In the genomic region with DNA sequence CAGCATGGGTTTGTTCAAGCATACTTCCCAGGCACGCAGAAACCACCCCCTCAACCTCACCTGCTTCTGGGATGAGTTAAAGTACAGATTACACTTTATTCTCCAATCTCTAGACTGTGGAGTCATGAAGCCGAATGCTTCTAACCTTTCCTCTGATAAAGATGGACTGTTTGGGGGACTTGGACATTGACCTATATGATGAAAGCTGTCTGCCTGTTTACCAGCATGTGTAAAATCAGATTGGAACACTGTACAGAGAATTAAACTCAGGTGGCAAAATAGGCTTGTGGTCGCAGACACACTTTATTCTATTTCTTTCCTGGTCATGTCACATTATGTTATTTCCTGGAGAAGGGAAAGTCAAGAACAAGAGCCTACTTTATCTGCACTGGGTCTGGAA, we compare ENCODE assay signal across 24 cellular contexts. TPM values are rescaled to one million over a fixed set of nuclear protein-coding genes. Genes with fewer than 3 reads are reported as not detected.
"Had no signal": no experiment of that assay in that cellular context is flagged by ENCODE, and none has a peak within 500 bp of the region (broad histone marks: within the 10 kb centered on the region; RNA-seq: fewer than 3 reads in every experiment).

No MANE protein-coding gene starts in this region.

- DNase-seq: IMR-90, Karpas-422, KG1, MG63, NCI-H1092, NCI-H1105 treated with DMSO at 0.1 percent for 48 hours, NCI-H1417 treated with DMSO at 0.1 percent for 48 hours, NCI-H146, NCI-H1694 treated with DMSO at 0.1 percent for 48 hours, NCI-H1930, NCI-H2081 treated with DMSO at 0.1 percent for 48 hours, NCI-H2171, NCI-H226, NCI-H446, NCI-H510A, NCI-H524 treated with DMSO at 0.1 percent for 48 hours, NCI-H69, NCI-H774, Right ventricle myocardium superior, RPMI8226, SK-N-SH had no signal

- H3K4me2 ChIP-seq: SK-N-SH had no signal

- H3K36me3 ChIP-seq: MG63 had no signal

- FAIRE-seq: RCC 7860 had no signal

- H3K4me3 ChIP-seq: MG63 had no signal

- H3K9me2 ChIP-seq: SK-N-SH had no signal

- H3K9me3 ChIP-seq: MG63, SK-N-SH had no signal

RNA-seq across cellular contexts. Expression of gene IL9, which starts 25.7 kb away (rescaled TPM):
- total RNA-seq: HT-29, IMR-90, Right ventricle myocardium superior, SK-MEL-5 had no signal
- polyA plus RNA-seq: IMR-90, SK-N-SH had no signal

RNA-seq across cellular contexts. Expression of gene SLC25A48, which starts 35.5 kb away (rescaled TPM):
- total RNA-seq: HT-29, IMR-90, Right ventricle myocardium superior had no signal
- polyA plus RNA-seq: IMR-90 had no signal
